ENCODE assay signal across 32 cellular contexts in the genomic region with DNA sequence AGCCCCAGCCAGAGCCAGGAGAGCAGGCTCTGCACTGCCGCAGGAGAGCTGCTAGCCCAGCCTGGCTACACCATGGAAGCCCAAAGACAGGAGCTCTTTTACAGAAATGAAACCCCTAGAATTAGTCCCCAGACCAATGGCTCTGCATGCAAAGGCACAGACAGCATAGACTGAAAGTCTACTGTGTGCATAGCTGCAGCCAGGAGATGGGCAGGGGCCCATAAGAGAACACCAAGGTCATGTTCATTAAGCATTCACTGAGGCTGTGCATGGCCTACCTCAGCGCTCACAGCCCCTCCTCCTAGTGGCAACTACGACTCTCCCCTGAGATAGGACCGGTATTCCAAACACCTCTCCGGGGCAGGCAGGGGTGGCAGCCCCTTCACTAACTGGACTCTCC. TPM values are rescaled to one million over a fixed set of nuclear protein-coding genes. Genes with fewer than 3 reads are reported as not detected.
DNase-seq lines count a peak whose midpoint lies in the region; ATAC-seq and TF ChIP-seq lines count a peak whose summit lies in the region.
"Had no signal": no experiment of that assay in that cellular context is flagged by ENCODE, and none has a peak within 500 bp of the region (broad histone marks: within the 10 kb centered on the region; RNA-seq: fewer than 3 reads in every experiment).

No MANE protein-coding gene starts in this region.

- H3K36me3 ChIP-seq in iPS-15b (ENCODE audit: control insufficient read depth, insufficient read depth, low read length): no peaks in the 10 kb centered on the region
- no peaks in the 10 kb centered on the region for H3K36me3 ChIP-seq in skeletal muscle tissue (ENCODE audit: control insufficient read depth in 3 of 3, insufficient read depth in 3 of 3, low read length in 3 of 3)
- no peaks in the 10 kb centered on the region for H3K36me3 ChIP-seq in spleen
- no peaks in the 10 kb centered on the region for H3K36me3 ChIP-seq in SJCRH30
- H3K36me3 ChIP-seq: gastroesophageal sphincter, left lung, Peyer's patch, SJSA1, suprapubic skin had no signal

- H3K27me3 Mint-ChIP-seq in progenitor cell of endocrine pancreas: no peaks in the 10 kb centered on the region
- H3K27me3 Mint-ChIP-seq: activated CD4-positive, alpha-beta memory T cell treated with anti-CD3 and anti-CD28 coated beads for 36 hours; activated naive CD8-positive, alpha-beta T cell; naive thymus-derived CD4-positive, alpha-beta T cell had no signal

- peaks cover 4% of the 10 kb centered on the region for H3K9me3 Mint-ChIP-seq in progenitor cell of endocrine pancreas (ENCODE audit: low read depth)
- H3K9me3 Mint-ChIP-seq: stimulated activated effector memory CD8-positive, alpha-beta T cell treated with anti-CD3 and anti-CD28 coated beads, Interleukin-12 subunit alpha, Interleukin-12 subunit beta, amount 100 ng/mL, for 72 hours had no signal

- H3K9me3 ChIP-seq in iPS-15b (ENCODE audit: control insufficient read depth, insufficient read depth, low read length) (no peaks in the 10 kb centered on the region), skeletal muscle tissue (ENCODE audit: control insufficient read depth in 3 of 3, low read length in 3 of 3) (no peaks in the 10 kb centered on the region), spleen (peaks cover 0 to 4% (median 0%) of the 10 kb centered on the region in 8 donors), SJCRH30 (replicated peaks) (no peaks in the 10 kb centered on the region)
- H3K9me3 ChIP-seq: Peyer's patch, SJSA1, suprapubic skin had no signal

- H3K27ac ChIP-seq in skeletal muscle tissue (ENCODE audit: low read depth, low read length) (peak overlapping the region; percentile 58), spleen (no peak overlapping the region), SJCRH30 (no peak overlapping the region)
- H3K27ac ChIP-seq: gastroesophageal sphincter, GM23248, left lung, parathyroid adenoma, Peyer's patch, SJSA1, suprapubic skin had no signal

- H3K9ac ChIP-seq in iPS-15b (ENCODE audit: low read depth, low read length) (no peak overlapping the region), skeletal muscle tissue (ENCODE audit: low read depth in 1 of 3, low read length in 3 of 3) (no peak overlapping the region)
- H3K9ac ChIP-seq: GM23248, parathyroid adenoma had no signal

- no peaks in the 10 kb centered on the region for H3K36me3 Mint-ChIP-seq in progenitor cell of endocrine pancreas (ENCODE audit: insufficient read depth)
- H3K36me3 Mint-ChIP-seq: activated naive CD8-positive, alpha-beta T cell; CD14-positive monocyte; stimulated activated effector memory CD8-positive, alpha-beta T cell treated with anti-CD3 and anti-CD28 coated beads, Interleukin-12 subunit alpha, Interleukin-12 subunit beta, amount 100 ng/mL, for 72 hours had no signal

- intact Hi-C loops in spleen (cut with DNase I; ENCODE audit: low total_unique reads): no loop called here

- no peak for DNase-seq in spleen
- no peak for DNase-seq in progenitor cell of endocrine pancreas (ENCODE audit: low spot score, unreplicated experiment)
- DNase-seq in SJCRH30: no peak
- no peak for DNase-seq in activated CD4-positive, alpha-beta T cell treated with anti-CD3 and anti-CD28 coated beads, Interleukin-2, amount 50 U/mL, for 4 hours
- DNase-seq: activated CD4-positive, alpha-beta memory T cell treated with anti-CD3 and anti-CD28 coated beads for 36 hours; activated CD4-positive, CD25-positive, alpha-beta regulatory T cell; activated effector memory CD4-positive, alpha-beta T cell treated with Interleukin-2 at 50 U/mL for 16 hours; aorta; central memory CD4-positive, alpha-beta T cell; DMS79 treated with DMSO at 0.1 percent for 48 hours; GF-D8; GM23248; hippocampal formation; KBM-7; left lung; naive thymus-derived CD4-positive, alpha-beta T cell; NCI-H1105 treated with DMSO at 0.1 percent for 48 hours; NCI-H1930; Peyer's patch; stimulated activated CD4-positive, alpha-beta T cell treated with anti-CD3 and anti-CD28 coated beads, Interleukin-4, amount 100 ng/mL, for 24 hours had no signal

- H3K4me3 Mint-ChIP-seq in progenitor cell of endocrine pancreas (ENCODE audit: low read depth): no peak overlapping the region
- H3K4me3 Mint-ChIP-seq: activated CD4-positive, alpha-beta memory T cell treated with anti-CD3 and anti-CD28 coated beads for 36 hours; activated naive CD8-positive, alpha-beta T cell; CD14-positive monocyte; naive thymus-derived CD4-positive, alpha-beta T cell; stimulated activated effector memory CD8-positive, alpha-beta T cell treated with anti-CD3 and anti-CD28 coated beads, Interleukin-12 subunit alpha, Interleukin-12 subunit beta, amount 100 ng/mL, for 72 hours had no signal

- TF ChIP-seq CTCF in spleen (IDR thresholded peaks at IDR 0.05 in 8 of 11, conservative IDR thresholded peaks at IDR 0.05 in 3 of 11) (no peak), progenitor cell of endocrine pancreas (IDR thresholded peaks at IDR 0.05; ENCODE audit: unreplicated experiment) (no peak)

- TF ChIP-seq POLR2A in spleen (IDR thresholded peaks at IDR 0.05): no peak

- H3K4me3 ChIP-seq in iPS-15b (ENCODE audit: low read depth, low read length) (peak overlapping the region; percentile 5), skeletal muscle tissue (ENCODE audit: low read length in 3 of 3) (no peak overlapping the region), spleen (no peak overlapping the region), SJCRH30 (no peak overlapping the region)
- H3K4me3 ChIP-seq: gastroesophageal sphincter, GM23248, left lung, Peyer's patch, SJSA1, suprapubic skin had no signal

- ATAC-seq in GM21529 (IDR thresholded peaks at IDR 0.05; ENCODE audit: unreplicated experiment): peak; percentile 59
- peak; percentile 53 for ATAC-seq in HG03565 (IDR thresholded peaks at IDR 0.05; ENCODE audit: unreplicated experiment)
- ATAC-seq: gastroesophageal sphincter; left lung; naive thymus-derived CD4-positive, alpha-beta T cell; right cardiac atrium; stimulated activated effector memory CD8-positive, alpha-beta T cell treated with anti-CD3 and anti-CD28 coated beads, Interleukin-12 subunit alpha, Interleukin-12 subunit beta, amount 100 ng/mL, for 72 hours had no signal

- H3K4me1 ChIP-seq in iPS-15b (ENCODE audit: control insufficient read depth, insufficient read depth, low read length) (peaks cover 18% of the 10 kb centered on the region), skeletal muscle tissue (ENCODE audit: control insufficient read depth in 3 of 3, insufficient read depth in 3 of 3, low read length in 3 of 3) (peaks cover 41 to 45% (median 43%) of the 10 kb centered on the region in 3 donors), spleen (peaks cover 1 to 20% (median 9%) of the 10 kb centered on the region in 6 donors), SJCRH30 (peaks cover 9% of the 10 kb centered on the region; the same call in 1 of the 2 replicates)

- H3K27ac Mint-ChIP-seq in progenitor cell of endocrine pancreas: no peak overlapping the region
- H3K27ac Mint-ChIP-seq: activated CD4-positive, alpha-beta memory T cell treated with anti-CD3 and anti-CD28 coated beads for 36 hours; activated naive CD8-positive, alpha-beta T cell; stimulated activated effector memory CD8-positive, alpha-beta T cell treated with anti-CD3 and anti-CD28 coated beads, Interleukin-12 subunit alpha, Interleukin-12 subunit beta, amount 100 ng/mL, for 72 hours had no signal

- 89 to 97% (median 90%) methylated on average over 4 to 5 of the region's 5 CpGs for WGBS in spleen, 5 donors

- H3K4me1 Mint-ChIP-seq in progenitor cell of endocrine pancreas (ENCODE audit: low read depth): peaks cover 22% of the 10 kb centered on the region
- H3K4me1 Mint-ChIP-seq: CD14-positive monocyte had no signal

- peaks cover 17% of the 10 kb centered on the region for H3K27me3 ChIP-seq in iPS-15b (ENCODE audit: control insufficient read depth, insufficient read depth, low read length)
- H3K27me3 ChIP-seq in skeletal muscle tissue (ENCODE audit: control insufficient read depth in 3 of 3, insufficient read depth in 3 of 3, low read length in 3 of 3): no peaks in the 10 kb centered on the region
- H3K27me3 ChIP-seq in spleen (replicated peaks in 1 of 7): peaks cover 0 to 12% (median 0%) of the 10 kb centered on the region in 7 donors
- H3K27me3 ChIP-seq in SJCRH30: no peaks in the 10 kb centered on the region
- H3K27me3 ChIP-seq: gastroesophageal sphincter, left lung, Peyer's patch, SJSA1, suprapubic skin had no signal

RNA-seq across cellular contexts. Expression of gene SNX5, which starts 34.9 kb away (rescaled TPM):
- 95.0 TPM for total RNA-seq in skeletal muscle tissue
- total RNA-seq in spleen: 100 to 1,000 TPM; 126 to 261 (median 192) TPM
- polyA plus RNA-seq in spleen: 100 to 1,000 TPM; 151 to 181 (median 159) TPM
- 106 and 109 TPM in 2 replicates for total RNA-seq in progenitor cell of endocrine pancreas
- 186 and 235 TPM in 2 replicates for total RNA-seq in SJCRH30 (2014; rRNA removed; shearing (Covaris generic))

RNA-seq across cellular contexts. Expression of gene MGME1, which starts 35.1 kb away (rescaled TPM):
- total RNA-seq in skeletal muscle tissue: 6.8 TPM
- 10 to 100 TPM; 20.9 to 33.4 (median 28.4) TPM for total RNA-seq in spleen
- 10 to 100 TPM; 22.5 to 33.1 (median 26.2) TPM for polyA plus RNA-seq in spleen
- total RNA-seq in progenitor cell of endocrine pancreas: 20.3 and 24.6 TPM in 2 replicates
- total RNA-seq in SJCRH30 (2014; rRNA removed; shearing (Covaris generic)): 27.8 and 28.6 TPM in 2 replicates
